In genomic region chr3:45035441-45036301, GRCh38 we compare ENCODE assay signal across 8 cellular contexts. TPM values are rescaled to one million over a fixed set of nuclear protein-coding genes. Genes with fewer than 3 reads are reported as not detected.
A peak's percentile ranks its signal among the peaks of the same experiment; 100 is the strongest.
DNase-seq lines count a peak whose midpoint lies in the region; ATAC-seq and TF ChIP-seq lines count a peak whose summit lies in the region.

No MANE protein-coding gene starts in this region.

- DNase-seq in AG20443 (ENCODE audit: low spot score): peak; percentile 59
- DNase-seq in endodermal cell: peak; percentile 75
- peak in 3 of 9 donors; percentile 12 to 24 (median 19) for DNase-seq in naive thymus-derived CD4-positive, alpha-beta T cell
- DNase-seq in upper lobe of left lung: peak in 1 of 2 donors; percentile 88
- DNase-seq in activated gamma-delta T cell treated with Interleukin-2 at 50 U/mL for 16 hours: no peak
- DNase-seq in inferior parietal cortex (ENCODE audit: extremely low spot score): no peak

- H3K27me3 ChIP-seq in endodermal cell (ENCODE audit: control insufficient read depth, insufficient read depth, low read length, poor library complexity, severe bottlenecking) (peaks cover 70% of the 10 kb centered on the region), upper lobe of left lung (no peaks in the 10 kb centered on the region)
- no peaks in the 10 kb centered on the region for H3K27me3 ChIP-seq in naive thymus-derived CD4-positive, alpha-beta T cell (ENCODE audit: control insufficient read depth in 2 of 2, insufficient read depth in 2 of 2, low read length in 2 of 2)

- no peak overlapping the region for H3K9ac ChIP-seq in endodermal cell (ENCODE audit: extremely low read depth, low read length, poor library complexity, severe bottlenecking)

- H3K9me3 ChIP-seq in endodermal cell (ENCODE audit: control insufficient read depth, low read length) (no peaks in the 10 kb centered on the region), upper lobe of left lung (no peaks in the 10 kb centered on the region)
- no peaks in the 10 kb centered on the region for H3K9me3 ChIP-seq in naive thymus-derived CD4-positive, alpha-beta T cell (ENCODE audit: control insufficient read depth in 2 of 3, low read length in 3 of 3)

- POLR2A ChIA-PET in naive thymus-derived CD4-positive, alpha-beta T cell (lab: Charles Lee): interaction anchor here (0.7 to 1.7 kb wide), 3 partner anchors 13 to 555 kb away, joined by 3 read pairs; no protein-coding TSS in a partner anchor

- H3K27ac Mint-ChIP-seq in endodermal cell: no peak overlapping the region
- H3K27ac Mint-ChIP-seq in naive thymus-derived CD4-positive, alpha-beta T cell: peak overlapping the region in 6 of 9 donors; percentile 13 to 93 (median 52)

- H3K27ac ChIP-seq in endodermal cell (ENCODE audit: low read depth, low read length) (no peak overlapping the region), upper lobe of left lung (peak overlapping the region; percentile 73 to 78 (median 74))
- H3K27ac ChIP-seq in naive thymus-derived CD4-positive, alpha-beta T cell (ENCODE audit: low read depth, low read length): no peak overlapping the region

- H3K9me3 Mint-ChIP-seq in endodermal cell: no peaks in the 10 kb centered on the region
- peaks cover 0 to 4% (median 0%) of the 10 kb centered on the region in 11 donors for H3K9me3 Mint-ChIP-seq in naive thymus-derived CD4-positive, alpha-beta T cell

- TF ChIP-seq POLR2A in upper lobe of left lung (IDR thresholded peaks at IDR 0.05): no peak

- peaks cover 76% of the 10 kb centered on the region for H3K27me3 Mint-ChIP-seq in endodermal cell (ENCODE audit: insufficient read depth)
- peaks cover 4 to 30% (median 8%) of the 10 kb centered on the region in 5 donors for H3K27me3 Mint-ChIP-seq in naive thymus-derived CD4-positive, alpha-beta T cell

- H3K4me3 ChIP-seq in WI38 (ENCODE audit: low read depth, low read length) (peak overlapping the region; percentile 38), endodermal cell (ENCODE audit: low read length) (peak overlapping the region; percentile 65), upper lobe of left lung (peak overlapping the region in 3 of 4 donors; percentile 12 to 41 (median 40))
- no peak overlapping the region for H3K4me3 ChIP-seq in naive thymus-derived CD4-positive, alpha-beta T cell (ENCODE audit: low read length)

- peaks cover 2% of the 10 kb centered on the region for H3K4me1 Mint-ChIP-seq in endodermal cell
- peaks cover 24 to 50% (median 39%) of the 10 kb centered on the region in 7 donors for H3K4me1 Mint-ChIP-seq in naive thymus-derived CD4-positive, alpha-beta T cell

- WGBS in endodermal cell (ENCODE audit: insufficient coverage in 1 of 2, insufficient read length in 1 of 2), 2 experiments: 35 to 56% methylated on average over 26 to 64 of the region's 64 CpGs
- WGBS in upper lobe of left lung, 2 donors: 27 to 43% methylated on average over 21 to 39 of the region's 64 CpGs

- TF ChIP-seq CTCF in WI38 (IDR thresholded peaks at IDR 0.05; ENCODE audit: low read depth, low read length) (no peak), endodermal cell (conservative IDR thresholded peaks at IDR 0.05) (peak; percentile 34), upper lobe of left lung (IDR thresholded peaks at IDR 0.05) (no peak)

- no peak for TF ChIP-seq EP300 in upper lobe of left lung (IDR thresholded peaks at IDR 0.05)

- no peaks in the 10 kb centered on the region for H3K36me3 Mint-ChIP-seq in endodermal cell (ENCODE audit: low read depth)
- H3K36me3 Mint-ChIP-seq in naive thymus-derived CD4-positive, alpha-beta T cell: peaks cover 0 to 4% (median 0%) of the 10 kb centered on the region in 5 donors

- intact Hi-C loops in naive thymus-derived CD4-positive, alpha-beta T cell (cut with micrococcal nuclease): loop anchor here (2.0 to 5.0 kb wide), 7 partner anchors 192 to 1043 kb away; partner anchors contain the start of gene TMEM158 (in 1 of the 2)

- no peak for ATAC-seq in naive thymus-derived CD4-positive, alpha-beta T cell
- ATAC-seq in upper lobe of left lung (ENCODE audit: low FRiP score in 2 of 2): peak in 1 of 2 donors; percentile 55
- ATAC-seq in HG02623 (IDR thresholded peaks at IDR 0.05; ENCODE audit: unreplicated experiment): no peak

- H3K4me3 Mint-ChIP-seq in endodermal cell: peak overlapping the region; percentile 35
- H3K4me3 Mint-ChIP-seq in naive thymus-derived CD4-positive, alpha-beta T cell: peak overlapping the region; percentile 79 to 95 (median 85)

- H3K4me1 ChIP-seq in endodermal cell (ENCODE audit: control insufficient read depth, insufficient read depth, low read length): no peaks in the 10 kb centered on the region
- H3K4me1 ChIP-seq in naive thymus-derived CD4-positive, alpha-beta T cell (ENCODE audit: control insufficient read depth in 2 of 2, insufficient read depth in 2 of 2, low read length in 2 of 2): peaks cover 9 to 14% of the 10 kb centered on the region in 2 donors
- H3K4me1 ChIP-seq in upper lobe of left lung: peaks cover 34 to 52% (median 38%) of the 10 kb centered on the region in 4 donors

- H3K36me3 ChIP-seq in endodermal cell (ENCODE audit: control insufficient read depth, insufficient read depth, low read length): no peaks in the 10 kb centered on the region
- H3K36me3 ChIP-seq in naive thymus-derived CD4-positive, alpha-beta T cell (ENCODE audit: control insufficient read depth in 2 of 3, insufficient read depth in 3 of 3, low read length in 3 of 3): no peaks in the 10 kb centered on the region
- peaks cover 0 to 10% (median 0%) of the 10 kb centered on the region in 4 donors for H3K36me3 ChIP-seq in upper lobe of left lung

- CTCF ChIA-PET in naive thymus-derived CD4-positive, alpha-beta T cell (lab: Charles Lee): interaction anchor here (1.0 to 17.3 kb wide), 8 partner anchors 28 to 630 kb away, joined by 3 to 379 read pairs (median 5); no protein-coding TSS in a partner anchor

RNA-seq across cellular contexts. Expression of gene CLEC3B, which starts 9.6 kb away (rescaled TPM):
- total RNA-seq in endodermal cell (not detected), upper lobe of left lung (100 to 1,000 TPM in 4 of 6 donors, 10 to 100 TPM in 1, 1 to 10 TPM in 1; 6.3 to 332 (median 140) TPM)
- not detected for polyA plus RNA-seq in endodermal cell (2013, experiment 1 of 2)
- polyA plus RNA-seq in endodermal cell (2013, experiment 2 of 2): 0.29 TPM
- 1 to 10 TPM in 2 of 5 experiments, under 1 TPM in 3; 0.45 to 1.8 (median 0.75) TPM for total RNA-seq in naive thymus-derived CD4-positive, alpha-beta T cell
- polyA plus RNA-seq in naive thymus-derived CD4-positive, alpha-beta T cell: not detected

RNA-seq across cellular contexts. Expression of gene EXOSC7, which starts 59.6 kb away (rescaled TPM):
- total RNA-seq in endodermal cell (10 to 100 TPM; 61.2 to 69.4 TPM), upper lobe of left lung (10 to 100 TPM; 35.8 to 55.5 (median 41.1) TPM)
- 61.4 TPM for polyA plus RNA-seq in endodermal cell (2013, experiment 1 of 2)
- 54.6 TPM for polyA plus RNA-seq in endodermal cell (2013, experiment 2 of 2)
- total RNA-seq in naive thymus-derived CD4-positive, alpha-beta T cell: 10 to 100 TPM; 30.7 to 57.9 (median 44.3) TPM
- polyA plus RNA-seq in naive thymus-derived CD4-positive, alpha-beta T cell: 10 to 100 TPM; 48.4 to 59.4 TPM

RNA-seq across cellular contexts. Expression of gene ZDHHC3, which starts 59.7 kb away (rescaled TPM):
- total RNA-seq in endodermal cell (10 to 100 TPM; 63.7 to 69.7 TPM), upper lobe of left lung (100 to 1,000 TPM in 5 of 6 donors, 10 to 100 TPM in 1; 98.0 to 179 (median 115) TPM)
- polyA plus RNA-seq in endodermal cell (2013, experiment 1 of 2): 51.6 TPM
- polyA plus RNA-seq in endodermal cell (2013, experiment 2 of 2): 45.0 TPM
- 10 to 100 TPM; 38.5 to 54.0 (median 48.8) TPM for total RNA-seq in naive thymus-derived CD4-positive, alpha-beta T cell
- polyA plus RNA-seq in naive thymus-derived CD4-positive, alpha-beta T cell: 10 to 100 TPM; 33.7 to 36.1 TPM

Comparison
In these comparisons a context has a peak if more than half of its experiments do, and no peak if none do; other contexts are left out.
1. DNase-seq: peak in AG20443 (single experiment) and endodermal cell (single experiment); none in activated gamma-delta T cell treated with Interleukin-2 at 50 U/mL for 16 hours (single experiment) and inferior parietal cortex (single experiment).
2. H3K27ac ChIP-seq: peak in upper lobe of left lung (4 of 4); none in endodermal cell (single experiment) and naive thymus-derived CD4-positive, alpha-beta T cell (single experiment).